In genomic region chr20:49758781-49759180, GRCh38 we compare ENCODE assay signal across 1 cellular context.
TF ChIP-seq lines count a peak whose summit lies in the region.

No MANE protein-coding gene starts in this region.

TF ChIP-seq in IMR-90, 13 proteins besides CTCF, POLR2A, EP300 and RAD21:
- TF ChIP-seq CHD1 (IDR thresholded peaks at IDR 0.05; ENCODE audit: low read depth, low read length): no peak
- TF ChIP-seq RFX5 (IDR thresholded peaks at IDR 0.05; ENCODE audit: low read depth, low read length): no peak
- TF ChIP-seq MAFK (IDR thresholded peaks at IDR 0.05; ENCODE audit: low read depth, low read length): no peak
- no peak for TF ChIP-seq MAZ (IDR thresholded peaks at IDR 0.05; ENCODE audit: borderline replicate concordance, low read depth, low read length)
- no peak for TF ChIP-seq CEBPB (IDR thresholded peaks at IDR 0.05; ENCODE audit: low read depth, low read length)
- TF ChIP-seq FOS (IDR thresholded peaks at IDR 0.05; ENCODE audit: low read depth, low read length): no peak
- no peak for TF ChIP-seq SMC3 (IDR thresholded peaks at IDR 0.05; ENCODE audit: low read depth, low read length)
- TF ChIP-seq USF2 (IDR thresholded peaks at IDR 0.05; ENCODE audit: low read depth, low read length): no peak
- TF ChIP-seq BHLHE40 (IDR thresholded peaks at IDR 0.05; ENCODE audit: low read depth, low read length): no peak
- TF ChIP-seq MXI1 (IDR thresholded peaks at IDR 0.05; ENCODE audit: borderline replicate concordance, low read depth, low read length): no peak
- no peak for TF ChIP-seq RCOR1 (IDR thresholded peaks at IDR 0.05; ENCODE audit: insufficient replicate concordance, low read length)
- no peak for TF ChIP-seq ELK1 (IDR thresholded peaks at IDR 0.05; ENCODE audit: borderline replicate concordance, low read depth, low read length)
- no peak for TF ChIP-seq NFE2L2 (IDR thresholded peaks at IDR 0.05; ENCODE audit: low read depth, low read length)
